ENCODE assay signal across 34 cellular contexts in genomic region chrX:77514177-77514576, GRCh38.
"Had no signal": no experiment of that assay in that cellular context is flagged by ENCODE, and none has a peak within 500 bp of the region (broad histone marks: within the 10 kb centered on the region; RNA-seq: fewer than 3 reads in every experiment).

No MANE protein-coding gene starts in this region.

- H3K9me3 ChIP-seq: MG63 had no signal

- H3K27me3 ChIP-seq: MG63 had no signal

- H3K4me3 ChIP-seq: MG63 had no signal

- DNase-seq: Karpas-422, Kasumi-1, MG63, MM.1S, MV-4-11, NCI-H1048, NCI-H1092, NCI-H1092 treated with DMSO at 0.1 percent for 48 hours, NCI-H1105, NCI-H1105 treated with DMSO at 0.1 percent for 48 hours, NCI-H1417, NCI-H1417 treated with DMSO at 0.1 percent for 48 hours, NCI-H1436, NCI-H1436 treated with DMSO at 0.1 percent for 48 hours, NCI-H146, NCI-H1694, NCI-H1694 treated with DMSO at 0.1 percent for 48 hours, NCI-H187, NCI-H187 treated with DMSO at 0.1 percent for 48 hours, NCI-H1930, NCI-H2029, NCI-H2029 treated with DMSO at 0.1 percent for 48 hours, NCI-H2081, NCI-H2081 treated with DMSO at 0.1 percent for 48 hours, NCI-H2107, NCI-H2171, NCI-H2171 treated with DMSO at 0.1 percent for 48 hours, NCI-H2227 treated with DMSO at 0.1 percent for 48 hours, NCI-H226, NCI-H345, NCI-H446 treated with DMSO at 0.1 percent for 48 hours, NCI-H510A, NCI-H510A treated with DMSO at 0.1 percent for 48 hours, NCI-H524 had no signal

- H3K36me3 ChIP-seq: MG63 had no signal
